In genomic region chr5:86806206-86806605, GRCh38 we compare ENCODE assay signal across 18 cellular contexts.
"Had no signal": no experiment of that assay in that cellular context is flagged by ENCODE, and none has a peak within 500 bp of the region (broad histone marks: within the 10 kb centered on the region; RNA-seq: fewer than 3 reads in every experiment).

No MANE protein-coding gene starts in this region.

- H3K4me3 Mint-ChIP-seq: activated CD4-positive, alpha-beta memory T cell treated with anti-CD3 and anti-CD28 coated beads, Interleukin-2, amount 10 ng/mL, durations not matched to agents 7 days and 5 days; activated naive CD8-positive, alpha-beta T cell treated with anti-CD3 and anti-CD28 coated beads, Interleukin-2, amount 50 U/mL, for 24 hours; stimulated activated naive B cell treated with anti-CD40 and anti-IgM and Interleukin-4, amounts not matched to agents 10 μg/mL and 1 μg/mL and 100 μg/mL, for 72 hours; T-helper 17 cell had no signal

- H3K9me3 Mint-ChIP-seq: activated CD4-positive, alpha-beta memory T cell treated with anti-CD3 and anti-CD28 coated beads, Interleukin-2, amount 10 ng/mL, durations not matched to agents 7 days and 5 days had no signal

- H3K27ac Mint-ChIP-seq: activated CD4-positive, alpha-beta memory T cell treated with anti-CD3 and anti-CD28 coated beads, Interleukin-2, amount 10 ng/mL, durations not matched to agents 7 days and 5 days; activated naive CD8-positive, alpha-beta T cell treated with anti-CD3 and anti-CD28 coated beads, Interleukin-2, amount 50 U/mL, for 24 hours; stimulated activated naive B cell treated with anti-CD40 and anti-IgM and Interleukin-4, amounts not matched to agents 10 μg/mL and 1 μg/mL and 100 μg/mL, for 72 hours; T-helper 17 cell had no signal

- H3K4me1 Mint-ChIP-seq: activated CD4-positive, alpha-beta memory T cell treated with anti-CD3 and anti-CD28 coated beads, Interleukin-2, amount 10 ng/mL, durations not matched to agents 7 days and 5 days; activated naive CD8-positive, alpha-beta T cell treated with anti-CD3 and anti-CD28 coated beads, Interleukin-2, amount 50 U/mL, for 24 hours; stimulated activated naive B cell treated with anti-CD40 and anti-IgM and Interleukin-4, amounts not matched to agents 10 μg/mL and 1 μg/mL and 100 μg/mL, for 72 hours; T-helper 17 cell had no signal

- H3K4me3 ChIP-seq: body of pancreas, cardiac muscle cell, smooth muscle cell, transverse colon, uterus had no signal

- H3K36me3 ChIP-seq: cardiac muscle cell, transverse colon, uterus had no signal

- DNase-seq: activated CD4-positive, alpha-beta memory T cell treated with anti-CD3 and anti-CD28 coated beads, Interleukin-2, amount 10 ng/mL, durations not matched to agents 7 days and 5 days; activated CD4-positive, alpha-beta T cell treated with anti-CD3 and anti-CD28 coated beads for 48 hours; activated effector memory CD4-positive, alpha-beta T cell treated with anti-CD3 and anti-CD28 coated beads, Interleukin-2, amount 50 U/mL, for 16 hours; activated naive CD4-positive, alpha-beta T cell treated with anti-CD3 and anti-CD28 coated beads, Interleukin-2, amount 50 U/mL, for 16 hours; activated naive CD8-positive, alpha-beta T cell treated with anti-CD3 and anti-CD28 coated beads, Interleukin-2, amount 50 U/mL, for 24 hours; body of pancreas; cortex of kidney; foreskin fibroblast; left cardiac atrium; nucleus accumbens; stimulated activated CD4-positive, alpha-beta T cell treated with anti-CD3 and anti-CD28 coated beads, Interleukin-15, amount 100 ng/mL, for 24 hours; stimulated activated CD8-positive, alpha-beta memory T cell treated with anti-CD3 and anti-CD28 coated beads, Interleukin-4, amount 100 ng/mL, for 48 hours; stimulated activated naive B cell treated with anti-CD40 and anti-IgM and Interleukin-4, amounts not matched to agents 10 μg/mL and 1 μg/mL and 100 μg/mL, for 72 hours; T-helper 17 cell; transverse colon; uterus had no signal

- H3K27me3 Mint-ChIP-seq: activated CD4-positive, alpha-beta memory T cell treated with anti-CD3 and anti-CD28 coated beads, Interleukin-2, amount 10 ng/mL, durations not matched to agents 7 days and 5 days; stimulated activated naive B cell treated with anti-CD40 and anti-IgM and Interleukin-4, amounts not matched to agents 10 μg/mL and 1 μg/mL and 100 μg/mL, for 72 hours; T-helper 17 cell had no signal

- H3K27me3 ChIP-seq: body of pancreas, cardiac muscle cell, transverse colon, uterus had no signal

- H3K36me3 Mint-ChIP-seq: stimulated activated naive B cell treated with anti-CD40 and anti-IgM and Interleukin-4, amounts not matched to agents 10 μg/mL and 1 μg/mL and 100 μg/mL, for 72 hours had no signal
